In the genomic region with DNA sequence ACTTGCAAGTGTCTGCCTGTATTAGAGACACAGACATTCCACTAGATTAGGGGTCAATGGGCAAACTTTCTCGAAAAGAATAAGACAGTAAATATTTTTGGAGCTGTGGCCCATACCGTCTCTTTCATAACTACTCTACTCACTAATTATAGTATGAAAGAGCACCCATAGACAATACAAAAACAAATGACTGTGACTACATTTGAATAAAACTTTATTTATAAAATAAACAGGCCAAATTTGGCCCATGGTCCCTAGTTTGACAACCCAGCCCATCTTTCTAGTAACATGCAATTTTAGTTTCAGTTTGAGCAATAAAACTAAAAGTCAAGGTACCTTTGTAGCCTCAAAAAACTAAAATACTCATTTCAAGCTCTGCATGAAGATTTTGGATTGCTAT, we compare ENCODE assay signal across 22 cellular contexts.
"Had no signal": no experiment of that assay in that cellular context is flagged by ENCODE, and none has a peak within 500 bp of the region (broad histone marks: within the 10 kb centered on the region; RNA-seq: fewer than 3 reads in every experiment).

No MANE protein-coding gene starts in this region.

- DNase-seq: activated CD4-positive, alpha-beta memory T cell treated with anti-CD3 and anti-CD28 coated beads for 36 hours; activated CD4-positive, alpha-beta T cell treated with anti-CD3 and anti-CD28 coated beads for 48 hours; activated CD4-positive, CD25-positive, alpha-beta regulatory T cell; activated effector memory CD4-positive, alpha-beta T cell treated with anti-CD3 and anti-CD28 coated beads, Interleukin-2, amount 50 U/mL, for 16 hours; activated naive CD4-positive, alpha-beta T cell treated with anti-CD3 and anti-CD28 coated beads, Interleukin-2, amount 50 U/mL, for 16 hours; activated naive CD8-positive, alpha-beta T cell treated with anti-CD3 and anti-CD28 coated beads, Interleukin-2, amount 50 U/mL, for 24 hours; hippocampal formation; left ventricle myocardium superior; mucosa of descending colon; nucleus accumbens; stimulated activated CD4-positive, alpha-beta T cell treated with anti-CD3 and anti-CD28 coated beads, Interleukin-15, amount 100 ng/mL, for 24 hours; stimulated activated CD8-positive, alpha-beta memory T cell treated with anti-CD3 and anti-CD28 coated beads, Interleukin-4, amount 100 ng/mL, for 48 hours; stimulated activated naive B cell treated with anti-CD40 and anti-IgM and Interleukin-4, amounts not matched to agents 10 μg/mL and 1 μg/mL and 100 μg/mL, for 72 hours; SW 1271; T-helper 17 cell; testis; upper lobe of left lung had no signal

- H3K4me3 ChIP-seq: cardiac muscle cell, mucosa of descending colon, testis, upper lobe of left lung had no signal

- H3K9me3 ChIP-seq: mucosa of descending colon, testis, upper lobe of left lung had no signal

- H3K9me3 Mint-ChIP-seq: activated CD4-positive, alpha-beta memory T cell treated with anti-CD3 and anti-CD28 coated beads for 36 hours; activated naive CD8-positive, alpha-beta T cell treated with anti-CD3 and anti-CD28 coated beads, Interleukin-2, amount 50 U/mL, for 24 hours had no signal

- H3K4me3 Mint-ChIP-seq: activated CD4-positive, alpha-beta memory T cell treated with anti-CD3 and anti-CD28 coated beads for 36 hours; activated naive CD8-positive, alpha-beta T cell treated with anti-CD3 and anti-CD28 coated beads, Interleukin-2, amount 50 U/mL, for 24 hours; stimulated activated naive B cell treated with anti-CD40 and anti-IgM and Interleukin-4, amounts not matched to agents 10 μg/mL and 1 μg/mL and 100 μg/mL, for 72 hours; T-helper 17 cell had no signal

- H3K36me3 Mint-ChIP-seq: activated CD4-positive, alpha-beta memory T cell treated with anti-CD3 and anti-CD28 coated beads for 36 hours; stimulated activated naive B cell treated with anti-CD40 and anti-IgM and Interleukin-4, amounts not matched to agents 10 μg/mL and 1 μg/mL and 100 μg/mL, for 72 hours had no signal

- H3K36me3 ChIP-seq: cardiac muscle cell, upper lobe of left lung had no signal

- H3K27me3 ChIP-seq: cardiac muscle cell, testis, upper lobe of left lung had no signal

- H3K4me1 Mint-ChIP-seq: activated naive CD8-positive, alpha-beta T cell treated with anti-CD3 and anti-CD28 coated beads, Interleukin-2, amount 50 U/mL, for 24 hours had no signal

- ATAC-seq: activated naive CD8-positive, alpha-beta T cell treated with anti-CD3 and anti-CD28 coated beads, Interleukin-2, amount 50 U/mL, for 24 hours; left ventricle myocardium superior; sciatic nerve; stimulated activated naive B cell treated with anti-CD40 and anti-IgM and Interleukin-4, amounts not matched to agents 10 μg/mL and 1 μg/mL and 100 μg/mL, for 72 hours; T-helper 17 cell had no signal

- H3K27ac Mint-ChIP-seq: activated CD4-positive, alpha-beta memory T cell treated with anti-CD3 and anti-CD28 coated beads for 36 hours; activated naive CD8-positive, alpha-beta T cell treated with anti-CD3 and anti-CD28 coated beads, Interleukin-2, amount 50 U/mL, for 24 hours; stimulated activated naive B cell treated with anti-CD40 and anti-IgM and Interleukin-4, amounts not matched to agents 10 μg/mL and 1 μg/mL and 100 μg/mL, for 72 hours; T-helper 17 cell had no signal

- FAIRE-seq: endometrium, frontal cortex, small intestine had no signal

- H3K4me1 ChIP-seq: testis had no signal

- H3K27me3 Mint-ChIP-seq: stimulated activated naive B cell treated with anti-CD40 and anti-IgM and Interleukin-4, amounts not matched to agents 10 μg/mL and 1 μg/mL and 100 μg/mL, for 72 hours had no signal

- H3K27ac ChIP-seq: cardiac muscle cell, testis, upper lobe of left lung had no signal
